ENCODE assay signal across 20 cellular contexts in genomic region chr4:123121241-123121907, GRCh38.
A peak's percentile ranks its signal among the peaks of the same experiment; 100 is the strongest.
DNase-seq lines count a peak whose midpoint lies in the region; ATAC-seq and TF ChIP-seq lines count a peak whose summit lies in the region.
"Had no signal": no experiment of that assay in that cellular context is flagged by ENCODE, and none has a peak within 500 bp of the region (broad histone marks: within the 10 kb centered on the region; RNA-seq: fewer than 3 reads in every experiment).

No MANE protein-coding gene starts in this region.

- in situ Hi-C loops in mammary epithelial cell (cut with MboI; ENCODE audit: low sequenced_read_pairs in 2 of 2): loop anchor here (10.0 to 25.0 kb wide), 3 partner anchors 543 to 1141 kb away; no protein-coding TSS in a partner anchor

- H3K27ac ChIP-seq in mammary epithelial cell (ENCODE audit: insufficient read depth, low read depth, low read length) (no peak overlapping the region), left lung (no peak overlapping the region), uterus (no peak overlapping the region)
- H3K27ac ChIP-seq: BLaER1 had no signal

- ATAC-seq in left lung: peak; percentile 98
- no peak for ATAC-seq in omental fat pad (ENCODE audit: low FRiP score)
- ATAC-seq in HG03108 (IDR thresholded peaks at IDR 0.05; ENCODE audit: unreplicated experiment): no peak
- ATAC-seq: activated CD4-positive, CD25-positive, alpha-beta regulatory T cell treated with anti-CD3 and anti-CD28 coated beads, Interleukin-2, amount 50 U/mL, for 24 hours; Right ventricle myocardium inferior had no signal

- no peak overlapping the region for H2AFZ ChIP-seq in mammary epithelial cell (ENCODE audit: low read depth, low read length)

- H3K4me3 ChIP-seq in MG63 (no peak overlapping the region), mammary epithelial cell (replicated peaks in 1 of 3; ENCODE audit: insufficient read depth in 1 of 3, low read depth in 2 of 3, low read length in 3 of 3) (no peak overlapping the region), left lung (no peak overlapping the region), uterus (no peak overlapping the region)
- H3K4me3 ChIP-seq: BLaER1 had no signal

- no peaks in the 10 kb centered on the region for H3K27me3 ChIP-seq in MG63
- no peaks in the 10 kb centered on the region for H3K27me3 ChIP-seq in mammary epithelial cell (ENCODE audit: insufficient read depth, low read length)
- H3K27me3 ChIP-seq in left lung: no peaks in the 10 kb centered on the region
- no peaks in the 10 kb centered on the region for H3K27me3 ChIP-seq in uterus
- H3K27me3 ChIP-seq: BLaER1 had no signal

- 80% methylated on average over 2 of the region's 2 CpGs for WGBS in mammary epithelial cell (ENCODE audit: low coverage, missing lambda C conversion rate)

- TF ChIP-seq CTCF in mammary epithelial cell (conservative IDR thresholded peaks at IDR 0.05 in 1 of 2, IDR thresholded peaks at IDR 0.05 in 1 of 2; ENCODE audit: extremely low read depth in 1 of 2, insufficient read depth in 1 of 2, low read depth in 1 of 2, low read length in 2 of 2): no peak
- TF ChIP-seq CTCF in left lung (IDR thresholded peaks at IDR 0.05): no peak
- TF ChIP-seq CTCF in uterus (IDR thresholded peaks at IDR 0.05): no peak
- no peak for TF ChIP-seq CTCF in omental fat pad (IDR thresholded peaks at IDR 0.05)

- no peak overlapping the region for H3K4me2 ChIP-seq in mammary epithelial cell (ENCODE audit: insufficient read depth, low read depth, low read length)
- H3K4me2 ChIP-seq: BLaER1 had no signal

- no peak for TF ChIP-seq POLR2A in uterus (IDR thresholded peaks at IDR 0.05)

- intact Hi-C loops in mammary epithelial cell (cut with micrococcal nuclease): no loop called here
- intact Hi-C loops in left lung (cut with DNase I): loop anchor here in 1 of 2 donors (10.0 kb wide), 1 partner anchor 993 kb away; no protein-coding TSS in a partner anchor
- intact Hi-C loops in uterus (cut with DNase I; ENCODE audit: low total_unique reads): no loop called here

- H3K36me3 ChIP-seq in MG63 (no peaks in the 10 kb centered on the region), mammary epithelial cell (ENCODE audit: insufficient read depth, low read length) (no peaks in the 10 kb centered on the region), left lung (no peaks in the 10 kb centered on the region), uterus (no peaks in the 10 kb centered on the region)
- H3K36me3 ChIP-seq: BLaER1 had no signal

- H3K9ac ChIP-seq in mammary epithelial cell (ENCODE audit: insufficient read depth, low read length): no peak overlapping the region
- H3K9ac ChIP-seq: BLaER1 had no signal

- no peaks in the 10 kb centered on the region for H3K79me2 ChIP-seq in mammary epithelial cell (ENCODE audit: insufficient read depth, low read length)

- DNase-seq in DMS53 treated with DMSO at 0.1 percent for 48 hours (lab: John Stamatoyannopoulos, UW; ENCODE audit: unreplicated experiment) (peak; percentile 70), MG63 (peak; percentile 25), mammary epithelial cell (peak; percentile 50), left lung (no peak), uterus (no peak), germinal center (ENCODE audit: low spot score) (no peak), omental fat pad (ENCODE audit: low spot score) (no peak)
- DNase-seq: activated naive CD4-positive, alpha-beta T cell treated with anti-CD3 and anti-CD28 coated beads for 36 hours; DMS153; effector CD8-positive, alpha-beta T cell; foreskin melanocyte; MM.1S; NCI-H2081; NCI-H82; retina; T-helper 2 cell had no signal

- no peaks in the 10 kb centered on the region for H3K9me3 ChIP-seq in MG63
- no peaks in the 10 kb centered on the region for H3K9me3 ChIP-seq in mammary epithelial cell (replicated peaks; ENCODE audit: insufficient read depth, low read length)
- H3K9me3 ChIP-seq in left lung: no peaks in the 10 kb centered on the region
- no peaks in the 10 kb centered on the region for H3K9me3 ChIP-seq in uterus
- H3K9me3 ChIP-seq: BLaER1 had no signal

- no TSS peak for BruUV-seq in mammary epithelial cell (replicated peaks; lab: Mats Ljungman, UMichigan)

- CTCF ChIA-PET in mammary epithelial cell (lab: Charles Lee; ENCODE audit: low non-redundant PET): no interaction called here

- H3K4me1 ChIP-seq in mammary epithelial cell (ENCODE audit: insufficient read depth, low read length): peaks cover 7% of the 10 kb centered on the region
- no peaks in the 10 kb centered on the region for H3K4me1 ChIP-seq in left lung
- H3K4me1 ChIP-seq in uterus: no peaks in the 10 kb centered on the region
- H3K4me1 ChIP-seq: BLaER1 had no signal

- H4K20me1 ChIP-seq in mammary epithelial cell (ENCODE audit: insufficient read depth, low read length): no peaks in the 10 kb centered on the region
- H4K20me1 ChIP-seq: BLaER1 had no signal

- dilution Hi-C loops in mammary epithelial cell (cut with HindIII; ENCODE audit: low sequenced_read_pairs): no loop called here

Comparison
In these comparisons a context has a peak if more than half of its experiments do, and no peak if none do; other contexts are left out.
1. DNase-seq: peak in DMS53 treated with DMSO at 0.1 percent for 48 hours (single experiment), MG63 (single experiment) and mammary epithelial cell (single experiment); none in left lung (0 of 2), uterus (0 of 2), germinal center (single experiment) and omental fat pad (single experiment).